Comparison of ENCODE assay signal across 20 cellular contexts in genomic region chr9:110947645-110948044, GRCh38.
A peak's percentile ranks its signal among the peaks of the same experiment; 100 is the strongest.
DNase-seq lines count a peak whose midpoint lies in the region; ATAC-seq, FAIRE-seq and TF ChIP-seq lines count a peak whose summit lies in the region.
"Had no signal": no experiment of that assay in that cellular context is flagged by ENCODE, and none has a peak within 500 bp of the region (broad histone marks: within the 10 kb centered on the region; RNA-seq: fewer than 3 reads in every experiment).

No MANE protein-coding gene starts in this region.

- peaks cover 59% of the 10 kb centered on the region for H3K36me3 Mint-ChIP-seq in HFFc6 (ENCODE audit: low read depth)

- H3K36me3 ChIP-seq in mucosa of descending colon (ENCODE audit: low read depth): no peaks in the 10 kb centered on the region

- H3K27me3 Mint-ChIP-seq in HFFc6 (ENCODE audit: insufficient read depth): peaks cover 2% of the 10 kb centered on the region; the same call in 1 of the 2 replicates

- H3K9me3 ChIP-seq in mucosa of descending colon: no peaks in the 10 kb centered on the region

- no peaks in the 10 kb centered on the region for H3K9me3 Mint-ChIP-seq in HFFc6

- intact Hi-C loops in mucosa of descending colon (cut with DNase I, micrococcal nuclease): no loop called here

- no peaks in the 10 kb centered on the region for H3K4me1 ChIP-seq in mucosa of descending colon (ENCODE audit: low read depth)

- FAIRE-seq in RCC 7860 (lab: Jason Lieb, UNC): no peak
- FAIRE-seq: GM12891 had no signal

- peaks cover 97% of the 10 kb centered on the region for H3K4me1 Mint-ChIP-seq in HFFc6 (ENCODE audit: low read depth)
- H3K4me1 Mint-ChIP-seq: B cell had no signal

- H3K4me3 Mint-ChIP-seq in HFFc6: no peak overlapping the region
- H3K4me3 Mint-ChIP-seq: B cell had no signal

- ATAC-seq in mucosa of descending colon: peak; percentile 73
- ATAC-seq: HCT116 had no signal

- no peak for TF ChIP-seq CTCF in HFFc6 (IDR thresholded peaks at IDR 0.05)
- no peak for TF ChIP-seq CTCF in mucosa of descending colon (IDR thresholded peaks at IDR 0.05)

- H3K27ac Mint-ChIP-seq in HFFc6: 0 out of 2 replicates have a peak overlapping the region, but pooled peaks have one; percentile 27
- H3K27ac Mint-ChIP-seq: B cell had no signal

- no peak overlapping the region for H3K4me3 ChIP-seq in mucosa of descending colon

- DNase-seq in DMS79 treated with DMSO at 0.1 percent for 48 hours (lab: John Stamatoyannopoulos, UW) (peak; percentile 27), DMS79 (lab: John Stamatoyannopoulos, UW) (no peak), HFFc6 (no peak), NCI-H2029 treated with DMSO at 0.1 percent for 48 hours (lab: John Stamatoyannopoulos, UW) (peak; percentile 31), mucosa of descending colon (peak in 1 of 3 donors; percentile 26), NCI-H187 treated with DMSO at 0.1 percent for 48 hours (lab: John Stamatoyannopoulos, UW) (no peak), NCI-H1092 (lab: John Stamatoyannopoulos, UW) (no peak), RCC 7860 (ENCODE audit: low spot score) (no peak)
- DNase-seq: 8988T, GOT3, KBM-7, NCI-H1417 treated with DMSO at 0.1 percent for 48 hours, NCI-H2107, NCI-H774, RPMI8226, SHP77 treated with DMSO at 0.1 percent for 48 hours, T-helper 1 cell had no signal

Comparison
In these comparisons a context has a peak if more than half of its experiments do, and no peak if none do; other contexts are left out.
1. DNase-seq: peak in DMS79 treated with DMSO at 0.1 percent for 48 hours (single experiment) and NCI-H2029 treated with DMSO at 0.1 percent for 48 hours (single experiment); none in DMS79 (single experiment), HFFc6 (single experiment), NCI-H187 treated with DMSO at 0.1 percent for 48 hours (single experiment), NCI-H1092 (single experiment) and RCC 7860 (single experiment).